ENCODE assay signal across 1 cellular context in the genomic region with DNA sequence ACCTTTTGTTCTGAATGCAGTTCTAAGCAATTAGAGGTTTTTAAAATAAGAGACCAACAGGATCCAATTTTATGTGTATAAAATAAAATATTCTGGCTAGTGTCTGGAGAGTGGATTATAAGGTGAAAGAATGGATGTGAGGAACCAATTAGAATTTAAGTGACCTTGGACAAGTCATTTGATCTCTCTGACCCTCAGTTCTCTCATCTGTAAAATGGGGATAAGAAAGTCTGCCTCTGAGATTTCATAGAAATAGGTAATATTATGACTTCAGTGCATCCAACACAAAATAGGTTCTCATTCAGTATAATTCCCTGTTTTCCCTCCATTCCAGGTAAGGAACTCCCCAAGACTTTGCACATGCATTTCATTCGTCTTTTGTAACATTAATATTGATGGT.
TF ChIP-seq lines count a peak whose summit lies in the region.

No MANE protein-coding gene starts in this region.

TF ChIP-seq in K562, 482 proteins besides CTCF, POLR2A, EP300 and RAD21:
- peak; percentile 47; the same call in 1 of the 2 replicates for TF ChIP-seq ESRRA (IDR thresholded peaks at IDR 0.05; ENCODE audit: borderline replicate concordance, low read depth)
- no peak for TF ChIP-seq GABPB2 (CRISPR knock-in tag; conservative IDR thresholded peaks at IDR 0.05)
- TF ChIP-seq RBM25 (IDR thresholded peaks at IDR 0.05; ENCODE audit: low read depth, low read length, severe bottlenecking): peak; percentile 97
- TF ChIP-seq, protein P1, sequence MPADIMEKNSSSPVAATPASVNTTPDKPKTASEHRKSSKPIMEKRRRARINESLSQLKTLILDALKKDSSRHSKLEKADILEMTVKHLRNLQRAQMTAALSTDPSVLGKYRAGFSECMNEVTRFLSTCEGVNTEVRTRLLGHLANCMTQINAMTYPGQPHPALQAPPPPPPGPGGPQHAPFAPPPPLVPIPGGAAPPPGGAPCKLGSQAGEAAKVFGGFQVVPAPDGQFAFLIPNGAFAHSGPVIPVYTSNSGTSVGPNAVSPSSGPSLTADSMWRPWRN (IDR thresholded peaks at IDR 0.05; ENCODE audit: low read depth): no peak
- 0 out of 2 replicates have a peak, but pooled peaks have one; percentile 10 for TF ChIP-seq STAT5A (IDR thresholded peaks at IDR 0.05; ENCODE audit: borderline replicate concordance, low read length)
- 0 out of 4 replicates have a peak, but pooled peaks of 1 of the 2 experiments have one; percentile 29 for TF ChIP-seq RCOR1 (IDR thresholded peaks at IDR 0.05; ENCODE audit: borderline replicate concordance in 1 of 2, low read depth in 2 of 2, low read length in 2 of 2)
- TF ChIP-seq KDM1A (IDR thresholded peaks at IDR 0.05): peak; percentile 44 to 63; a peak in 3 of 4 replicates
- TF ChIP-seq BCOR (IDR thresholded peaks at IDR 0.05): peak; percentile 84
- peak; percentile 74 for TF ChIP-seq CHD4 (IDR thresholded peaks at IDR 0.05; ENCODE audit: insufficient read depth, insufficient replicate concordance, low read depth, low read length, poor library complexity, severe bottlenecking)
- TF ChIP-seq HDAC2 (IDR thresholded peaks at IDR 0.05): 0 out of 2 replicates have a peak, but pooled peaks have one; percentile 15
- TF ChIP-seq ZBED1 (IDR thresholded peaks at IDR 0.05): no peak
- no peak for TF ChIP-seq CHCHD3 (CRISPR knock-in tag; IDR thresholded peaks at IDR 0.05)
- no peak for TF ChIP-seq GATAD2A (IDR thresholded peaks at IDR 0.05)
- peak; percentile 65; the same call in 1 of the 2 replicates for TF ChIP-seq ADNP (tag; IDR thresholded peaks at IDR 0.05)
